15 cellular contexts compared by ENCODE assay signal in the genomic region with DNA sequence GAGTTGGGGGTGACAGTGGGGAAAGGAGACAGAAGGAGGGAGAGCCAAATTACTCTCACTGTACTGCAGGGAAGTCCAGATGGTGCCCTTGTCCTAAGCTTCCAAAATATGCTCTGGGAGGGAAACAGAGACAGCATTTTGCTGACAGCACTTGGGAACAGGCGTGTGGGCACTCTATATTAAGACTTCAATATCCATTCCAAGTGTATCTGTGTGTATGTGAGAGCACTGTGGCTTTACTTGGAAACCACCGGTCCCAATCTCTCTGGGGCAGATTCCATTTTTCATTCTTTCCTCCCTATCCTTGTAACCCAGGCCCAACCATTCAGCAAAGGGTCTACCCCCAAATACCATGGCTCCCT.
"Had no signal": no experiment of that assay in that cellular context is flagged by ENCODE, and none has a peak within 500 bp of the region (broad histone marks: within the 10 kb centered on the region; RNA-seq: fewer than 3 reads in every experiment).

No MANE protein-coding gene starts in this region.

- H3K27ac Mint-ChIP-seq: naive thymus-derived CD4-positive, alpha-beta T cell; type B pancreatic cell had no signal

- H3K4me1 ChIP-seq: colonic mucosa, heart right ventricle, thyroid gland had no signal

- H3K9me3 ChIP-seq: colonic mucosa, neutrophil, thyroid gland had no signal

- H3K36me3 ChIP-seq: colonic mucosa, heart right ventricle, neutrophil, thyroid gland had no signal

- H3K36me3 Mint-ChIP-seq: naive thymus-derived CD4-positive, alpha-beta T cell; type B pancreatic cell had no signal

- H3K27me3 ChIP-seq: colonic mucosa, neutrophil, thyroid gland had no signal

- H3K4me3 ChIP-seq: colonic mucosa, heart right ventricle, smooth muscle cell, thyroid gland had no signal

- DNase-seq: colonic mucosa; dermis blood vessel endothelial cell; heart right ventricle; hypothalamus; kidney glomerular epithelial cell; naive thymus-derived CD4-positive, alpha-beta T cell; posterior cingulate gyrus; right cardiac atrium; stimulated activated CD4-positive, alpha-beta T cell treated with anti-CD3 and anti-CD28 coated beads, Interleukin-2, amount 100 ng/mL, for 48 hours; stimulated activated naive CD4-positive, alpha-beta T cell treated with Interleukin-2 at 50 U/mL for 16 hours; thyroid gland had no signal

- ATAC-seq: esophagus mucosa; heart right ventricle; naive thymus-derived CD4-positive, alpha-beta T cell; right cardiac atrium had no signal

- H3K9me3 Mint-ChIP-seq: type B pancreatic cell had no signal

- H3K4me2 ChIP-seq: smooth muscle cell had no signal

- H3K4me3 Mint-ChIP-seq: naive thymus-derived CD4-positive, alpha-beta T cell; type B pancreatic cell had no signal

- H3K27ac ChIP-seq: colonic mucosa, heart right ventricle, neutrophil, thyroid gland had no signal
